In genomic region chr3:142963266-142964149, GRCh38 we compare ENCODE assay signal across 1 cellular context.
TF ChIP-seq lines count a peak whose summit lies in the region.

Gene PAQR9 (minus strand): TSS chr3:142963674. CDS start chr3:142963336, 338 bp downstream.

TF ChIP-seq in HepG2, 621 proteins besides CTCF, POLR2A, EP300 and RAD21 (continued from another document and continues in another):
- no peak for TF ChIP-seq FOXA1 (IDR thresholded peaks at IDR 0.05)
- no peak for TF ChIP-seq FOXA1 (CRISPR knock-in tag; IDR thresholded peaks at IDR 0.05)
- no peak for TF ChIP-seq ERF (CRISPR knock-in tag; IDR thresholded peaks at IDR 0.05)
- TF ChIP-seq SYNCRIP (IDR thresholded peaks at IDR 0.05; ENCODE audit: insufficient read depth, low read depth, low read length): no peak
- no peak for TF ChIP-seq CHD4 (IDR thresholded peaks at IDR 0.05; ENCODE audit: borderline replicate concordance, low read length)
- TF ChIP-seq MYPOP (CRISPR knock-in tag; IDR thresholded peaks at IDR 0.05): no peak; the same call in 1 of the 2 replicates
- TF ChIP-seq BCL3 (CRISPR knock-in tag; IDR thresholded peaks at IDR 0.05): no peak
- TF ChIP-seq ZNF20 (CRISPR knock-in tag; IDR thresholded peaks at IDR 0.05): no peak
- no peak for TF ChIP-seq YEATS2 (CRISPR knock-in tag; IDR thresholded peaks at IDR 0.05; ENCODE audit: borderline replicate concordance)
- no peak for TF ChIP-seq ZNF484 (CRISPR knock-in tag; IDR thresholded peaks at IDR 0.05; ENCODE audit: borderline replicate concordance, low read depth)
- TF ChIP-seq SIN3B (IDR thresholded peaks at IDR 0.05; ENCODE audit: low read length): no peak
- TF ChIP-seq ZNF274 (CRISPR knock-in tag; IDR thresholded peaks at IDR 0.05): no peak
- TF ChIP-seq REXO4 (CRISPR knock-in tag; IDR thresholded peaks at IDR 0.05; ENCODE audit: borderline replicate concordance): no peak
- no peak for TF ChIP-seq ZNF251 (CRISPR knock-in tag; IDR thresholded peaks at IDR 0.05)
- no peak for TF ChIP-seq ZNF101 (CRISPR knock-in tag; IDR thresholded peaks at IDR 0.05; ENCODE audit: borderline replicate concordance, low read depth)
- no peak for TF ChIP-seq ATF7 (IDR thresholded peaks at IDR 0.05)
- TF ChIP-seq ATF7 (CRISPR knock-in tag; IDR thresholded peaks at IDR 0.05): no peak
- TF ChIP-seq ZNF678 (CRISPR knock-in tag; IDR thresholded peaks at IDR 0.05): no peak
- no peak for TF ChIP-seq MTA3 (CRISPR knock-in tag; IDR thresholded peaks at IDR 0.05)
- TF ChIP-seq ZNF780A (CRISPR knock-in tag; IDR thresholded peaks at IDR 0.05): no peak
- TF ChIP-seq ZNF839 (CRISPR knock-in tag; IDR thresholded peaks at IDR 0.05; ENCODE audit: borderline replicate concordance): no peak
- no peak for TF ChIP-seq ZNF589 (CRISPR knock-in tag; conservative IDR thresholded peaks at IDR 0.05)
- peak; percentile 71; the same call in 1 of the 2 replicates for TF ChIP-seq MTF1 (CRISPR knock-in tag; IDR thresholded peaks at IDR 0.05)
- no peak; the same call in 1 of the 2 replicates for TF ChIP-seq ZIK1 (CRISPR knock-in tag; IDR thresholded peaks at IDR 0.05; ENCODE audit: borderline replicate concordance, low read depth)
- TF ChIP-seq ARID2 (CRISPR knock-in tag; IDR thresholded peaks at IDR 0.05; ENCODE audit: borderline replicate concordance): no peak
- TF ChIP-seq ATF1 (CRISPR knock-in tag; IDR thresholded peaks at IDR 0.05): no peak
- no peak for TF ChIP-seq ZFP36 (IDR thresholded peaks at IDR 0.05; ENCODE audit: borderline replicate concordance, low read depth, low read length, partially characterized antibody)
- TF ChIP-seq PRMT3 (CRISPR knock-in tag; IDR thresholded peaks at IDR 0.05; ENCODE audit: borderline replicate concordance, low read depth): no peak
- TF ChIP-seq MTERF4 (CRISPR knock-in tag; IDR thresholded peaks at IDR 0.05): no peak
- 0 out of 2 replicates have a peak, but pooled peaks have one; percentile 18 for TF ChIP-seq ZNF772 (CRISPR knock-in tag; IDR thresholded peaks at IDR 0.05)
- no peak for TF ChIP-seq MIER2 (CRISPR knock-in tag; IDR thresholded peaks at IDR 0.05)
- TF ChIP-seq RELA (CRISPR knock-in tag; IDR thresholded peaks at IDR 0.05): no peak
- no peak for TF ChIP-seq MAF1 (CRISPR knock-in tag; IDR thresholded peaks at IDR 0.05; ENCODE audit: borderline replicate concordance)
- no peak for TF ChIP-seq ZUFSP (CRISPR knock-in tag; IDR thresholded peaks at IDR 0.05; ENCODE audit: borderline replicate concordance)
- TF ChIP-seq ZSCAN29 (CRISPR knock-in tag; conservative IDR thresholded peaks at IDR 0.05): no peak
- TF ChIP-seq ZBTB44 (CRISPR knock-in tag; IDR thresholded peaks at IDR 0.05): no peak
- TF ChIP-seq MEIS1 (CRISPR knock-in tag; IDR thresholded peaks at IDR 0.05; ENCODE audit: borderline replicate concordance): peak; percentile 40; the same call in 1 of the 2 replicates
- TF ChIP-seq NFRKB (IDR thresholded peaks at IDR 0.05): no peak
- no peak for TF ChIP-seq GTF2F1 (IDR thresholded peaks at IDR 0.05; ENCODE audit: low read length)
- peak; percentile 54; the same call in 1 of the 2 replicates for TF ChIP-seq ZNF790 (CRISPR knock-in tag; IDR thresholded peaks at IDR 0.05; ENCODE audit: borderline replicate concordance)
- TF ChIP-seq POLR2AphosphoS5 (IDR thresholded peaks at IDR 0.05; ENCODE audit: low read depth, low read length): no peak; the same call in 1 of the 2 replicates
- TF ChIP-seq MEIS2 (CRISPR knock-in tag; IDR thresholded peaks at IDR 0.05): peak; percentile 25; the same call in 1 of the 2 replicates
- no peak for TF ChIP-seq ZNF180 (CRISPR knock-in tag; IDR thresholded peaks at IDR 0.05; ENCODE audit: borderline replicate concordance, low read depth)
- TF ChIP-seq STAG1 (CRISPR knock-in tag; IDR thresholded peaks at IDR 0.05): 0 out of 2 replicates have a peak, but pooled peaks have one; percentile 6
- no peak for TF ChIP-seq ZKSCAN8 (CRISPR knock-in tag; IDR thresholded peaks at IDR 0.05; ENCODE audit: borderline replicate concordance)
- TF ChIP-seq SP4 (CRISPR knock-in tag; IDR thresholded peaks at IDR 0.05): no peak
- TF ChIP-seq ZNF121 (CRISPR knock-in tag; IDR thresholded peaks at IDR 0.05): no peak
- TF ChIP-seq ELF3 (CRISPR knock-in tag; IDR thresholded peaks at IDR 0.05): no peak
- no peak for TF ChIP-seq MXD4 (CRISPR knock-in tag; IDR thresholded peaks at IDR 0.05)
- no peak for TF ChIP-seq ZNF432 (CRISPR knock-in tag; IDR thresholded peaks at IDR 0.05; ENCODE audit: borderline replicate concordance)
- no peak for TF ChIP-seq ELF1 (CRISPR knock-in tag; IDR thresholded peaks at IDR 0.05)
- no peak for TF ChIP-seq ZNF816 (CRISPR knock-in tag; IDR thresholded peaks at IDR 0.05; ENCODE audit: borderline replicate concordance)
- TF ChIP-seq RFX5 (IDR thresholded peaks at IDR 0.05; ENCODE audit: low read depth, low read length): no peak
- TF ChIP-seq STAT5B (CRISPR knock-in tag; IDR thresholded peaks at IDR 0.05): no peak
- TF ChIP-seq ZSCAN30 (CRISPR knock-in tag; IDR thresholded peaks at IDR 0.05): no peak
- no peak for TF ChIP-seq DRAP1 (CRISPR knock-in tag; IDR thresholded peaks at IDR 0.05)
- no peak for TF ChIP-seq ZNF335 (CRISPR knock-in tag; IDR thresholded peaks at IDR 0.05)
- TF ChIP-seq ATF4 (CRISPR knock-in tag; IDR thresholded peaks at IDR 0.05): no peak
- no peak for TF ChIP-seq ZSCAN22 (CRISPR knock-in tag; IDR thresholded peaks at IDR 0.05)
- TF ChIP-seq, protein P1, sequence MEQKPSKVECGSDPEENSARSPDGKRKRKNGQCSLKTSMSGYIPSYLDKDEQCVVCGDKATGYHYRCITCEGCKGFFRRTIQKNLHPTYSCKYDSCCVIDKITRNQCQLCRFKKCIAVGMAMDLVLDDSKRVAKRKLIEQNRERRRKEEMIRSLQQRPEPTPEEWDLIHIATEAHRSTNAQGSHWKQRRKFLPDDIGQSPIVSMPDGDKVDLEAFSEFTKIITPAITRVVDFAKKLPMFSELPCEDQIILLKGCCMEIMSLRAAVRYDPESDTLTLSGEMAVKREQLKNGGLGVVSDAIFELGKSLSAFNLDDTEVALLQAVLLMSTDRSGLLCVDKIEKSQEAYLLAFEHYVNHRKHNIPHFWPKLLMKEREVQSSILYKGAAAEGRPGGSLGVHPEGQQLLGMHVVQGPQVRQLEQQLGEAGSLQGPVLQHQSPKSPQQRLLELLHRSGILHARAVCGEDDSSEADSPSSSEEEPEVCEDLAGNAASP (CRISPR knock-in tag; IDR thresholded peaks at IDR 0.05; ENCODE audit: borderline replicate concordance): no peak
- TF ChIP-seq ZNF460 (CRISPR knock-in tag; IDR thresholded peaks at IDR 0.05; ENCODE audit: borderline replicate concordance): no peak
- TF ChIP-seq, protein P2, sequence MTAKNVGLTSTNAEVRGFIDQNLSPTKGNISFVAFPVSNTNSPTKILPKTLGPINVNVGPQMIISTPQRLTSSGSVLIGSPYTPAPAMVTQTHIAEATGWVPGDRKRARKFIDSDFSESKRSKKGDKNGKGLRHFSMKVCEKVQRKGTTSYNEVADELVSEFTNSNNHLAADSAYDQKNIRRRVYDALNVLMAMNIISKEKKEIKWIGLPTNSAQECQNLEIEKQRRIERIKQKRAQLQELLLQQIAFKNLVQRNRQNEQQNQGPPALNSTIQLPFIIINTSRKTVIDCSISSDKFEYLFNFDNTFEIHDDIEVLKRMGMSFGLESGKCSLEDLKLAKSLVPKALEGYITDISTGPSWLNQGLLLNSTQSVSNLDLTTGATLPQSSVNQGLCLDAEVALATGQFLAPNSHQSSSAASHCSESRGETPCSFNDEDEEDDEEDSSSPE (CRISPR knock-in tag; IDR thresholded peaks at IDR 0.05): peak; percentile 78
- TF ChIP-seq ZBTB39 (CRISPR knock-in tag; IDR thresholded peaks at IDR 0.05): no peak
